17 cellular contexts compared by ENCODE assay signal in the genomic region with DNA sequence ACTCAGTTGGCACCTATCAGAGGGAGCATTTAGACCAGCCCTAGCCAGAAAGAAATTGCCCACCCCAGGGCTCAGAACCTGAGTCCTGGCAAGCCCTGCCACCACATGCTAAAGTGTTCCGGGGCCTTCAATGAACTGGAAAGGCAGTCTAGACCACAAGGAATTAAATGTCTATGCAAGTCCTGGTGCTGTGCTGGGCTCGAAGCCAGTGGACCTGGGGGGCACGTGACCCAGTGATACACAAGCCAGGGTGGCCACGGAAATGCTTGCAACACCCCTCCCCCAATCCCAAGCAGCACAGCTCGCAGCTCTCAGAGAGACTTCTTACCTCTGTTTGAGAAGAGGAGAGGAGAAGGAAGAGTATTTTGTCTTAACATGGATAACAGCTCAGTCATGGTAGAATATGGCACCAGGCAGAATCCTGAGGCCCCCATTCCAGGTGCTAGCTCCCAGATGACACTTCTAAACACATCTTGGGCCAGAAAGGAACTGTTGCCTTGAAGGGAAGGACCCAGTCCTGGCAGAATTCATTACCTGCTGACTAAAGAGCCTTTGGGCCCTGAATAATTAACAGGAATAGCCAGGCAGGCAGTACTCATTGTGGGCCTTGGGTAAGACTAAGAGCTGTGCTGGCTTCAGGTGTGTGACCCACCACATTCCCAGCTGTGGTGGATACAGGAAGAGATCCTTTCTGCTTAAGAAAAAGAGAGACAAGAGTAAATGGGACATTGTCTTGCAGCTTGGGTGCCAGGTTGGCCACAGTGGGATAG.
DNase-seq lines count a peak whose midpoint lies in the region; FAIRE-seq and TF ChIP-seq lines count a peak whose summit lies in the region.
"Had no signal": no experiment of that assay in that cellular context is flagged by ENCODE, and none has a peak within 500 bp of the region (broad histone marks: within the 10 kb centered on the region; RNA-seq: fewer than 3 reads in every experiment).

No MANE protein-coding gene starts in this region.

- TF ChIP-seq CTCF in astrocyte of the cerebellum (IDR thresholded peaks at IDR 0.05; ENCODE audit: low read depth, low read length, missing control alignments) = no peak

- peak; percentile 61 for DNase-seq in HT1080 (ENCODE audit: low read depth)
- DNase-seq in astrocyte of the cerebellum (ENCODE audit: low read depth) = peak; percentile 60
- peak; percentile 87 for DNase-seq in glomerular visceral epithelial cell (ENCODE audit: extremely low spot score)
- peak in 29 of 56 donors; percentile 2 to 63 (median 25) for DNase-seq in nucleus accumbens (lab: John Stamatoyannopoulos, UW)
- DNase-seq in activated CD8-positive, alpha-beta memory T cell treated with anti-CD3 and anti-CD28 coated beads, Interleukin-2, amount 50 U/mL, for 48 hours = no peak
- DNase-seq in middle frontal gyrus (ENCODE audit: extremely low spot score, low spot score) = no peak
- no peak for DNase-seq in frontal cortex (ENCODE audit: low spot score in 2 of 2)
- no peak for DNase-seq in GF-D8 (lab: John Stamatoyannopoulos, UW)
- DNase-seq: COR-L47, DMS153, KG1, NCI-H1092, NCI-H2081 treated with DMSO at 0.1 percent for 48 hours, NCI-H524, Right ventricle myocardium superior had no signal

- FAIRE-seq in frontal cortex (lab: Jason Lieb, UNC) = no peak

- in situ Hi-C loops in astrocyte of the cerebellum (cut with HindIII; ENCODE audit: low sequenced_read_pairs) = no loop called here

- H3K4me3 ChIP-seq in astrocyte of the cerebellum (ENCODE audit: low read depth, low read length) = no peak overlapping the region
- H3K4me3 ChIP-seq: HAP-1, SK-N-MC had no signal

Comparison
In these comparisons a context has a peak if more than half of its experiments do, and no peak if none do; other contexts are left out.
1. DNase-seq: peak in HT1080 (single experiment), astrocyte of the cerebellum (single experiment), glomerular visceral epithelial cell (single experiment) and nucleus accumbens (29 of 56); none in activated CD8-positive, alpha-beta memory T cell treated with anti-CD3 and anti-CD28 coated beads, Interleukin-2, amount 50 U/mL, for 48 hours (single experiment), middle frontal gyrus (single experiment), frontal cortex (0 of 2) and GF-D8 (single experiment).